In genomic region chr4:47914219-47914925, GRCh38 we compare ENCODE assay signal across 8 cellular contexts.
A peak's percentile ranks its signal among the peaks of the same experiment; 100 is the strongest.
DNase-seq lines count a peak whose midpoint lies in the region; ATAC-seq and TF ChIP-seq lines count a peak whose summit lies in the region.

Gene NFXL1 (minus strand): TSS chr4:47914583. CDS start chr4:47914203, 380 bp downstream.

- peak; percentile 94 for TF ChIP-seq POLR2A in GM19099 (IDR thresholded peaks at IDR 0.05; ENCODE audit: extremely low read depth, insufficient read length, low read depth)

- peak; percentile 95 for ATAC-seq in HG03378 (IDR thresholded peaks at IDR 0.05; ENCODE audit: unreplicated experiment)
- peak; percentile 98 for ATAC-seq in activated CD4-positive, CD25-positive, alpha-beta regulatory T cell treated with anti-CD3 and anti-CD28 coated beads, Interleukin-2, amount 50 U/mL, for 24 hours

- DNase-seq in AML-193 (lab: John Stamatoyannopoulos, UW) (peak; percentile 85 to 92), NCI-H446 treated with DMSO at 0.1 percent for 48 hours (lab: John Stamatoyannopoulos, UW) (peak; percentile 88), cerebellar cortex (ENCODE audit: low spot score) (peak; percentile 97), islet precursor cell (peak; percentile 99)
- peak; percentile 93 for DNase-seq in stimulated activated CD4-positive, alpha-beta T cell treated with anti-CD3 and anti-CD28 coated beads, Interleukin-12 subunit alpha, Interleukin-12 subunit beta, amount 100 ng/mL, for 4 hours

Comparison
In these comparisons a context has a peak if more than half of its experiments do, and no peak if none do; other contexts are left out.
1. Peak in every context shown above with its lines: DNase-seq and ATAC-seq.